ENCODE assay signal across 8 cellular contexts in genomic region chr2:233857511-233858118, GRCh38. TPM values are rescaled to one million over a fixed set of nuclear protein-coding genes. Genes with fewer than 3 reads are reported as not detected.
A peak's percentile ranks its signal among the peaks of the same experiment; 100 is the strongest.
DNase-seq lines count a peak whose midpoint lies in the region; ATAC-seq and TF ChIP-seq lines count a peak whose summit lies in the region.

No MANE protein-coding gene starts in this region.

- CTCF ChIA-PET in SK-N-SH (lab: Yijun Ruan, JAX): interaction anchor here (0.7 kb wide), 2 partner anchors 19 to 58 kb away, joined by 3 read pairs; no protein-coding TSS in a partner anchor

- 68% methylated on average over 9 of the region's 9 CpGs for WGBS in SK-N-SH (ENCODE audit: low lambda C conversion rate)

- H3K9me3 ChIP-seq in SK-N-SH: no peaks in the 10 kb centered on the region

- no peak for ATAC-seq in SK-N-SH treated with all-trans-retinoic acid at 6 μM for 48 hours
- ATAC-seq in left lobe of liver: peak; percentile 68
- ATAC-seq in stimulated activated naive CD8-positive, alpha-beta T cell treated with anti-CD3 and anti-CD28 coated beads, Interleukin-15, Interleukin-2, amounts not matched to agents 100 U/mL and 50 U/mL, for 24 hours: no peak
- ATAC-seq in GM21390 (IDR thresholded peaks at IDR 0.05; ENCODE audit: unreplicated experiment): no peak

- H3K36me3 ChIP-seq in SK-N-SH (replicated peaks in 1 of 2; ENCODE audit: control insufficient read depth in 1 of 2, insufficient read depth in 2 of 2, low read length in 1 of 2): peaks cover 1 to 2% of the 10 kb centered on the region in 2 experiments

- no peak overlapping the region for H3K9ac ChIP-seq in SK-N-SH

- TF ChIP-seq RAD21 in SK-N-SH (IDR thresholded peaks at IDR 0.05; ENCODE audit: low read length): no peak; the same call in 1 of the 2 replicates

- no peak overlapping the region for H3K27ac ChIP-seq in SK-N-SH (ENCODE audit: low read depth in 2 of 2, low read length in 1 of 2)

- TF ChIP-seq EP300 in SK-N-SH (IDR thresholded peaks at IDR 0.05; ENCODE audit: borderline replicate concordance in 1 of 2, low read depth in 1 of 2, low read length in 1 of 2): no peak

- peaks cover 18% of the 10 kb centered on the region for H3K79me2 ChIP-seq in SK-N-SH (ENCODE audit: insufficient read depth)

- TF ChIP-seq CTCF in SK-N-SH (IDR thresholded peaks at IDR 0.05): peak; percentile 58

- no peak overlapping the region; a peak in 1 of 4 replicates for H3K4me3 ChIP-seq in SK-N-SH (ENCODE audit: low read depth in 2 of 2, low read length in 1 of 2)

- H3K9me2 ChIP-seq in SK-N-SH: no peaks in the 10 kb centered on the region

- POLR2A ChIA-PET in SK-N-SH (lab: Yijun Ruan, JAX): no interaction called here

- peaks cover under 1 to 13% of the 10 kb centered on the region in 2 experiments; a peak in 2 of 4 replicates for H3K4me1 ChIP-seq in SK-N-SH (ENCODE audit: control insufficient read depth in 1 of 2, insufficient read depth in 2 of 2, low read depth in 1 of 2, low read length in 1 of 2)

- H4K20me1 ChIP-seq in SK-N-SH (ENCODE audit: insufficient read depth): no peaks in the 10 kb centered on the region

- H3K4me2 ChIP-seq in SK-N-SH: no peak overlapping the region

- H3K27me3 ChIP-seq in SK-N-SH (ENCODE audit: insufficient read depth): no peaks in the 10 kb centered on the region

- no peak for DNase-seq in SK-N-SH
- peak; percentile 88 for DNase-seq in OCI-M1 (lab: John Stamatoyannopoulos, UW)
- DNase-seq in activated effector memory CD4-positive, alpha-beta T cell treated with Interleukin-2 at 50 U/mL for 16 hours: peak; percentile 21
- no peak for DNase-seq in left lobe of liver (ENCODE audit: low spot score)
- DNase-seq in stimulated activated naive CD8-positive, alpha-beta T cell treated with anti-CD3 and anti-CD28 coated beads, Interleukin-15, Interleukin-2, amounts not matched to agents 100 U/mL and 50 U/mL, for 24 hours: peak; percentile 76
- DNase-seq in NCI-H345 treated with DMSO at 0.1 percent for 48 hours (lab: John Stamatoyannopoulos, UW; ENCODE audit: unreplicated experiment): no peak

- H3F3A ChIP-seq in SK-N-SH (replicated peaks; ENCODE audit: insufficient read depth): no peaks in the 10 kb centered on the region

- H2AFZ ChIP-seq in SK-N-SH (ENCODE audit: low read depth): no peak overlapping the region

TF ChIP-seq in SK-N-SH, 30 proteins besides CTCF, POLR2A, EP300 and RAD21 (continues in another document):
- TF ChIP-seq POLR2AphosphoS5 (IDR thresholded peaks at IDR 0.05; ENCODE audit: low read depth, low read length) (no peak), MEF2A (IDR thresholded peaks at IDR 0.05; ENCODE audit: borderline replicate concordance, low read depth) (no peak), FOSL2 (IDR thresholded peaks at IDR 0.05; ENCODE audit: borderline replicate concordance, low read depth) (no peak), ZBTB33 (IDR thresholded peaks at IDR 0.05; ENCODE audit: borderline replicate concordance, low read depth) (no peak)
- TF ChIP-seq, protein P1, sequence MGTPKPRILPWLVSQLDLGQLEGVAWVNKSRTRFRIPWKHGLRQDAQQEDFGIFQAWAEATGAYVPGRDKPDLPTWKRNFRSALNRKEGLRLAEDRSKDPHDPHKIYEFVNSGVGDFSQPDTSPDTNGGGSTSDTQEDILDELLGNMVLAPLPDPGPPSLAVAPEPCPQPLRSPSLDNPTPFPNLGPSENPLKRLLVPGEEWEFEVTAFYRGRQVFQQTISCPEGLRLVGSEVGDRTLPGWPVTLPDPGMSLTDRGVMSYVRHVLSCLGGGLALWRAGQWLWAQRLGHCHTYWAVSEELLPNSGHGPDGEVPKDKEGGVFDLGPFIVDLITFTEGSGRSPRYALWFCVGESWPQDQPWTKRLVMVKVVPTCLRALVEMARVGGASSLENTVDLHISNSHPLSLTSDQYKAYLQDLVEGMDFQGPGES (IDR thresholded peaks at IDR 0.05; ENCODE audit: low read depth, low read length): no peak

TF ChIP-seq in SK-N-SH treated with all-trans-retinoic acid at 6 μM for 48 hours, 23 proteins besides CTCF, POLR2A, EP300 and RAD21:
- no peak for TF ChIP-seq ZFP30 (CRISPR knock-in tag; IDR thresholded peaks at IDR 0.05)
TF ChIP-seq in SK-N-SH treated with all-trans-retinoic acid at 6 μM for 48 hours: peak in this region for 0.

RNA-seq across cellular contexts. Expression of gene HJURP, which starts 3.3 kb away (rescaled TPM):
- 13.2 and 16.5 TPM in 2 replicates for polyA plus RNA-seq in SK-N-SH (2012; rRNA removed)
- 7.6 and 9.8 TPM in 2 replicates for polyA plus RNA-seq in SK-N-SH (2012; cell fraction: cytosol; rRNA removed)
- polyA plus RNA-seq in SK-N-SH (2012; cell fraction: nucleus; rRNA removed): 45.0 and 52.3 TPM in 2 replicates
- total RNA-seq in left lobe of liver: 0.50 TPM

RNA-seq across cellular contexts. Expression of gene TRPM8, which starts 59.6 kb away (rescaled TPM):
- polyA plus RNA-seq in SK-N-SH (2012; rRNA removed): 0.85 and 1.6 TPM in 2 replicates
- 0.71 and 1.5 TPM in 2 replicates for polyA plus RNA-seq in SK-N-SH (2012; cell fraction: cytosol; rRNA removed)
- polyA plus RNA-seq in SK-N-SH (2012; cell fraction: nucleus; rRNA removed): 1.2 and 2.1 TPM in 2 replicates
- 66.5 TPM for total RNA-seq in left lobe of liver

Comparison
In these comparisons a context has a peak if more than half of its experiments do, and no peak if none do; other contexts are left out.
1. DNase-seq: peak in OCI-M1 (single experiment), activated effector memory CD4-positive, alpha-beta T cell treated with Interleukin-2 at 50 U/mL for 16 hours (single experiment) and stimulated activated naive CD8-positive, alpha-beta T cell treated with anti-CD3 and anti-CD28 coated beads, Interleukin-15, Interleukin-2, amounts not matched to agents 100 U/mL and 50 U/mL, for 24 hours (single experiment); none in SK-N-SH (single experiment), left lobe of liver (single experiment) and NCI-H345 treated with DMSO at 0.1 percent for 48 hours (single experiment).